8 cellular contexts compared by ENCODE assay signal in genomic region chr3:150411971-150412370, GRCh38. TPM values are rescaled to one million over a fixed set of nuclear protein-coding genes. Genes with fewer than 3 reads are reported as not detected.
A peak's percentile ranks its signal among the peaks of the same experiment; 100 is the strongest.
DNase-seq lines count a peak whose midpoint lies in the region; ATAC-seq and TF ChIP-seq lines count a peak whose summit lies in the region.

No MANE protein-coding gene starts in this region.

- peaks cover 41% of the 10 kb centered on the region for H3K36me3 Mint-ChIP-seq in stimulated activated naive CD8-positive, alpha-beta T cell treated with anti-CD3 and anti-CD28 coated beads, Interleukin-15, Interleukin-2, amounts not matched to agents 100 ng/mL and 50 ng/mL, for 24 hours (ENCODE audit: low read depth)

- peak overlapping the region; percentile 39 for H3K27ac Mint-ChIP-seq in stimulated activated naive CD8-positive, alpha-beta T cell treated with anti-CD3 and anti-CD28 coated beads, Interleukin-15, Interleukin-2, amounts not matched to agents 100 ng/mL and 50 ng/mL, for 24 hours

- H3K27me3 ChIP-seq in ascending aorta = no peaks in the 10 kb centered on the region
- H3K27me3 ChIP-seq in mesenchymal stem cell (ENCODE audit: control insufficient read depth in 1 of 2, insufficient read depth in 1 of 2, low read length in 2 of 2) = no peaks in the 10 kb centered on the region

- no peak overlapping the region for H3K18ac ChIP-seq in mesenchymal stem cell (ENCODE audit: low read depth in 1 of 2, low read length in 2 of 2)

- WGBS in mesenchymal stem cell = 43% methylated on average over 1 of the region's 2 CpGs

- peak overlapping the region; percentile 84 for H3K4me3 Mint-ChIP-seq in stimulated activated naive CD8-positive, alpha-beta T cell treated with anti-CD3 and anti-CD28 coated beads, Interleukin-15, Interleukin-2, amounts not matched to agents 100 ng/mL and 50 ng/mL, for 24 hours

- no peak overlapping the region for H2AK5ac ChIP-seq in mesenchymal stem cell (ENCODE audit: low read length, severe bottlenecking)

- peaks cover 53% of the 10 kb centered on the region for H3K4me1 Mint-ChIP-seq in stimulated activated naive CD8-positive, alpha-beta T cell treated with anti-CD3 and anti-CD28 coated beads, Interleukin-15, Interleukin-2, amounts not matched to agents 100 ng/mL and 50 ng/mL, for 24 hours (ENCODE audit: low read depth)

- peak overlapping the region; percentile 59 to 81 for H3K4me3 ChIP-seq in ascending aorta
- H3K4me3 ChIP-seq in mesenchymal stem cell (ENCODE audit: insufficient read depth in 1 of 2, low read depth in 1 of 2, low read length in 2 of 2) = peak overlapping the region in 1 of 2 experiments; percentile 99

- H2BK120ac ChIP-seq in mesenchymal stem cell (ENCODE audit: low read depth, low read length) = no peak overlapping the region

- H3K9me3 ChIP-seq in ascending aorta (no peaks in the 10 kb centered on the region), mesenchymal stem cell (ENCODE audit: control insufficient read depth, low read length) (no peaks in the 10 kb centered on the region)

- peak overlapping the region; percentile 100 for H3K9ac ChIP-seq in mesenchymal stem cell (ENCODE audit: low read length)

- H3K79me1 ChIP-seq in mesenchymal stem cell (replicated peaks; ENCODE audit: low read length, poor library complexity, severe bottlenecking) = no peaks in the 10 kb centered on the region

- H2BK5ac ChIP-seq in mesenchymal stem cell (ENCODE audit: low read depth, low read length, poor library complexity, severe bottlenecking) = no peak overlapping the region

- no peak overlapping the region for H2BK12ac ChIP-seq in mesenchymal stem cell (ENCODE audit: low read length in 2 of 2)

- no peak overlapping the region for H3K4me2 ChIP-seq in mesenchymal stem cell (ENCODE audit: low read length, poor library complexity, severe bottlenecking)

- H3K4me1 ChIP-seq in ascending aorta = peaks cover 0 to 19% of the 10 kb centered on the region in 2 donors
- H3K4me1 ChIP-seq in mesenchymal stem cell (ENCODE audit: control insufficient read depth, insufficient read depth, low read depth, low read length) = peaks cover 2% of the 10 kb centered on the region

- no peak overlapping the region for H3K27ac ChIP-seq in ascending aorta
- no peak overlapping the region for H3K27ac ChIP-seq in mesenchymal stem cell (ENCODE audit: low read length, poor library complexity, severe bottlenecking)

- no peak overlapping the region for H3K23ac ChIP-seq in mesenchymal stem cell (ENCODE audit: low read length in 2 of 2)

- H3K4ac ChIP-seq in mesenchymal stem cell (ENCODE audit: low read depth in 1 of 2, low read length in 2 of 2) = no peak overlapping the region

- no peak overlapping the region for H3K14ac ChIP-seq in mesenchymal stem cell (ENCODE audit: low read length in 2 of 2)

- no peak for ATAC-seq in stimulated activated naive CD8-positive, alpha-beta T cell treated with anti-CD3 and anti-CD28 coated beads, Interleukin-15, Interleukin-2, amounts not matched to agents 100 U/mL and 50 U/mL, for 24 hours
- no peak for ATAC-seq in GM21360 (IDR thresholded peaks at IDR 0.05; ENCODE audit: unreplicated experiment)
- no peak for ATAC-seq in GM21423 (IDR thresholded peaks at IDR 0.05; ENCODE audit: unreplicated experiment)

- no peaks in the 10 kb centered on the region for H3K27me3 Mint-ChIP-seq in stimulated activated naive CD8-positive, alpha-beta T cell treated with anti-CD3 and anti-CD28 coated beads, Interleukin-15, Interleukin-2, amounts not matched to agents 100 ng/mL and 50 ng/mL, for 24 hours

- H3K36me3 ChIP-seq in ascending aorta (no peaks in the 10 kb centered on the region), mesenchymal stem cell (ENCODE audit: control insufficient read depth in 1 of 2, insufficient read depth in 2 of 2, low read depth in 1 of 2, low read length in 2 of 2) (peaks cover 10 to 26% of the 10 kb centered on the region in 2 experiments)

- no peak overlapping the region for H2BK15ac ChIP-seq in mesenchymal stem cell (ENCODE audit: low read depth, poor library complexity, severe bottlenecking)

- H4K8ac ChIP-seq in mesenchymal stem cell (ENCODE audit: low read length) = no peak overlapping the region

- TF ChIP-seq CTCF in ascending aorta (IDR thresholded peaks at IDR 0.05) = no peak

- H4K91ac ChIP-seq in mesenchymal stem cell (ENCODE audit: low read length) = no peak overlapping the region

- DNase-seq in stimulated activated naive CD8-positive, alpha-beta T cell treated with anti-CD3 and anti-CD28 coated beads, Interleukin-15, Interleukin-2, amounts not matched to agents 100 U/mL and 50 U/mL, for 24 hours = no peak
- DNase-seq in ascending aorta (ENCODE audit: low spot score in 2 of 2) (no peak), mesenchymal stem cell (peak; percentile 44), NCI-H748 treated with DMSO at 0.1 percent for 48 hours (lab: John Stamatoyannopoulos, UW) (no peak), kidney tubule cell (ENCODE audit: low spot score) (no peak)

- H3K9me3 Mint-ChIP-seq in stimulated activated naive CD8-positive, alpha-beta T cell treated with anti-CD3 and anti-CD28 coated beads, Interleukin-15, Interleukin-2, amounts not matched to agents 100 ng/mL and 50 ng/mL, for 24 hours = no peaks in the 10 kb centered on the region

- intact Hi-C loops in ascending aorta (cut with DNase I) = loop anchor here (2.0 kb wide), 2 partner anchors 83 to 185 kb away; no protein-coding TSS in a partner anchor

- H2AFZ ChIP-seq in mesenchymal stem cell (ENCODE audit: low read depth, low read length) = no peak overlapping the region

RNA-seq across cellular contexts. Expression of gene TSC22D2, which starts 3.9 kb away (rescaled TPM):
- total RNA-seq in ascending aorta = 17.9 TPM
- polyA plus RNA-seq in mesenchymal stem cell (2013, experiment 1 of 2) = 29.1 TPM
- polyA plus RNA-seq in mesenchymal stem cell (2013, experiment 2 of 2) = 29.3 TPM
